ENCODE assay signal across 16 cellular contexts in genomic region chr2:102101844-102102635, GRCh38. TPM values are rescaled to one million over a fixed set of nuclear protein-coding genes. Genes with fewer than 3 reads are reported as not detected.
"Had no signal": no experiment of that assay in that cellular context is flagged by ENCODE, and none has a peak within 500 bp of the region (broad histone marks: within the 10 kb centered on the region; RNA-seq: fewer than 3 reads in every experiment).

No MANE protein-coding gene starts in this region.

- H3K36me3 ChIP-seq: gastroesophageal sphincter, upper lobe of right lung had no signal

- H3K9me3 Mint-ChIP-seq: activated B cell treated with CpG ODN at 0.5 μM for 24 hours; dendritic cell treated with granulocyte-macrophage colony-stimulating factor and Interleukin-4, amounts not matched to agents 40 ng/mL and 50 ng/mL, for 4 days; effector memory CD8-positive, alpha-beta T cell had no signal

- H3K9me3 ChIP-seq: gastroesophageal sphincter, upper lobe of right lung had no signal

- FAIRE-seq: bronchial epithelial cell, islet of Langerhans, small intestine had no signal

- DNase-seq: activated B cell treated with CpG ODN at 0.5 μM for 24 hours; activated CD4-positive, alpha-beta T cell treated with anti-CD3 and anti-CD28 coated beads for 48 hours; activated CD8-positive, alpha-beta memory T cell treated with anti-CD3 and anti-CD28 coated beads for 24 hours; activated naive CD4-positive, alpha-beta T cell; aorta; effector memory CD8-positive, alpha-beta T cell; retina; small intestine; stimulated activated naive CD8-positive, alpha-beta T cell treated with anti-CD3 and anti-CD28 coated beads, Interleukin-15, Interleukin-2, amounts not matched to agents 100 U/mL and 50 U/mL, for 24 hours; upper lobe of right lung had no signal

- H3K4me3 ChIP-seq: gastroesophageal sphincter, upper lobe of right lung had no signal

- H3K4me3 Mint-ChIP-seq: activated B cell treated with CpG ODN at 0.5 μM for 24 hours; dendritic cell treated with granulocyte-macrophage colony-stimulating factor and Interleukin-4, amounts not matched to agents 40 ng/mL and 50 ng/mL, for 4 days; effector memory CD8-positive, alpha-beta T cell; T-helper 2 cell treated with Interferon-gamma antibody and Interleukin-4, amounts not matched to agents 5 μg/mL and 100 μg/mL, for 36 hours had no signal

- H3K27ac Mint-ChIP-seq: activated B cell treated with CpG ODN at 0.5 μM for 24 hours; dendritic cell treated with granulocyte-macrophage colony-stimulating factor and Interleukin-4, amounts not matched to agents 40 ng/mL and 50 ng/mL, for 4 days; effector memory CD8-positive, alpha-beta T cell; T-helper 2 cell treated with Interferon-gamma antibody and Interleukin-4, amounts not matched to agents 5 μg/mL and 100 μg/mL, for 36 hours had no signal

- H3K27ac ChIP-seq: gastroesophageal sphincter, parathyroid adenoma, upper lobe of right lung had no signal

- ATAC-seq: effector memory CD8-positive, alpha-beta T cell; gastroesophageal sphincter; stimulated activated naive CD8-positive, alpha-beta T cell treated with anti-CD3 and anti-CD28 coated beads, Interleukin-15, Interleukin-2, amounts not matched to agents 100 U/mL and 50 U/mL, for 24 hours; upper lobe of right lung had no signal

- H3K27me3 ChIP-seq: gastroesophageal sphincter, upper lobe of right lung had no signal

RNA-seq across cellular contexts. Expression of gene IL1R1, which starts 40.5 kb away (rescaled TPM):
- total RNA-seq: activated B cell treated with CpG ODN at 0.5 μM for 24 hours had no signal
